Comparison of ENCODE assay signal across 1 cellular context in the genomic region with DNA sequence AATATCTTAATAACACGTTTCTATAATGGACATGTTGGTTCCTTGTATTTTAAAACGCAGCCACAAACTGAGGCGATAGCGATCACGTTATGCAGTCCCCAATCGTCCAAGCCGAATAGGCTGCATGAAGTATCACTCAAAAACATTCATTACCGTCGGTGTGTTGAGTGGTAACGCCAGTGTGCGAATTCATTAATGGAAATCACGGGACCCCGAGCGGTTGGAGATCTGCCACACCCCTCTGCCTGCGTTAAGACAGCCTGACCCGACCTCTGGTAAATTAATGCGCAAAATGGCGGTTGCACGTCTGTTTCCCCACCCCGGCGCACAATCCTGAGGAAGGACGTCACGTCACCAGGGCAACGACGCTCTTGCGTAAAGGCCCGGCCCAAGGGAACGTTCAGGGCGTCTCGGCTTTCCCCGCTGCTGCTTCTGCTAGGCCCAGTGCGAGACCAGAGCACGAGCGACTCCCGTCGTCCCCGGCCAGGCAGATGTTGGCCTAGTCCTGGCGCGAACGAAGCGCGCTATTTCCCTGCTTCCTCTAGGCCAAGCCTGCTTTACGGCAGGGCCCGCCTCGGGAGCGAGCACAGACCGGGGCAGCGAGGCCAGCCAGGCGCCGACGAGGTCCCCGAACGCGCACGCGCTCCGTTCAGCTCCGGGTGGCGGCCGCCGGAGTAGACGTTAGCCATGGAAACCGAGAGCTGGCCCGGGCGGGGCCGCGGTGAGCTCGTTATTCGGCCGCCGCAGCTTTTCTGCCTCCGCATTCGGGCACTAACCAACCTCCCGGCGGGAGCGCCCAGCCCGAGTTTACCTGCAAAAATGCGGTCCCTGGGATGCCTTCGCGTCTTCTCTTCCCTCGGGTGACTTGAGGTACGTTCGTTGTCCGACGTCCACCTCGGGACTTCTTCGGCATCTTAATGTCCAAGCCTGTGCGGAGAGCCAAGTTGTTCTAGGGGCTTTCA.
A peak's percentile ranks its signal among the peaks of the same experiment; 100 is the strongest.
TF ChIP-seq lines count a peak whose summit lies in the region.

PCNX4 (plus strand) TSS at position 374 of the 962 bp plus-strand sequence. CDS start 15,716 bp downstream, outside the sequence.

TF ChIP-seq in endothelial cell of umbilical vein, 7 proteins besides CTCF, POLR2A, EP300 and RAD21 (continued from another document):
- TF ChIP-seq MAX (IDR thresholded peaks at IDR 0.05; ENCODE audit: insufficient read depth, insufficient read length) = peak; percentile 36
- TF ChIP-seq POLR2AphosphoS5 (IDR thresholded peaks at IDR 0.05; ENCODE audit: insufficient read depth, low read depth, low read length) = peak; percentile 94
